Comparison of ENCODE assay signal across 1 cellular context in the genomic region with DNA sequence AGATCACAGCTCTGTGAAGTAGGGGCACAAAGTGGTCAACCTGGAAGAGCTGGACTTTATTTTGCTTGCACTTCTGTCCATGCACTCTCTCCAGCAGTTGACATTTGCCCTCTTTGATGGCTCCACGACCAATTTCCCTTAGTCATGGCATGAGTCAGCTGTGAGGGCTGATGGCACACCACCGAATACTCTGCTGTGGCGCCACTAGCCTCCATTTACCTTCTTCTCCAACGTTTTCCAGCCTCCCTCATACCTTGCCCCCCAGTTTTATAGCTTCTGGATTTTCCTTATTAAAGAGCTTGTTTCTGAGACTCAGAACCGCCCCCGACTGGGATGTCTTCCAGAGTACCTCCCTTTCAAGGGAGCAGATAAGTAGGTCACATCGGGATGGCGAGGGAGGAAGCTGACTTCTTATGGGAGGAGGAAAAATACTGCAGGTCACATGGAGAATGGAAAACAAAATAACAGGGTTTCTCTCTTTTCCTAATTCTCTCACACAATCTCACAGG.
TF ChIP-seq lines count a peak whose summit lies in the region.

No MANE protein-coding gene starts in this region.

TF ChIP-seq in HepG2, 621 proteins besides CTCF, POLR2A, EP300 and RAD21 (continued from another document and continues in another):
- TF ChIP-seq MXI1 (IDR thresholded peaks at IDR 0.05; ENCODE audit: borderline replicate concordance, low read depth, low read length) (peak; percentile 81; the same call in 1 of the 3 replicates), EZH2 (conservative IDR thresholded peaks at IDR 0.05; ENCODE audit: low read depth, low read length) (no peak), CCAR2 (optimal IDR thresholded peaks at IDR 0.05; ENCODE audit: low read depth, low read length) (no peak), NR2F6 (IDR thresholded peaks at IDR 0.05) (peak; percentile 95), NR2F6 (CRISPR knock-in tag; IDR thresholded peaks at IDR 0.05) (peak; percentile 97), ETV5 (CRISPR knock-in tag; IDR thresholded peaks at IDR 0.05; ENCODE audit: borderline replicate concordance) (peak; percentile 27; the same call in 1 of the 2 replicates), ZSCAN21 (CRISPR knock-in tag; IDR thresholded peaks at IDR 0.05; ENCODE audit: borderline replicate concordance) (no peak), U2AF1 (optimal IDR thresholded peaks at IDR 0.05; ENCODE audit: low read depth, low read length) (no peak), ISX (CRISPR knock-in tag; conservative IDR thresholded peaks at IDR 0.05) (no peak), ZNF598 (CRISPR knock-in tag; IDR thresholded peaks at IDR 0.05; ENCODE audit: borderline replicate concordance) (no peak), ZNF761 (CRISPR knock-in tag; conservative IDR thresholded peaks at IDR 0.05) (no peak), REXO4 (CRISPR knock-in tag; IDR thresholded peaks at IDR 0.05; ENCODE audit: borderline replicate concordance) (no peak), RFX3 (CRISPR knock-in tag; IDR thresholded peaks at IDR 0.05) (no peak), ZNF678 (CRISPR knock-in tag; IDR thresholded peaks at IDR 0.05) (no peak), KLF9 (CRISPR knock-in tag; IDR thresholded peaks at IDR 0.05; ENCODE audit: low read depth) (no peak), ARID2 (CRISPR knock-in tag; IDR thresholded peaks at IDR 0.05; ENCODE audit: borderline replicate concordance) (no peak), ZNF24 (IDR thresholded peaks at IDR 0.05) (no peak), HDAC6 (IDR thresholded peaks at IDR 0.05; ENCODE audit: low read depth, low read length) (no peak), AGO2 (optimal IDR thresholded peaks at IDR 0.05; ENCODE audit: low read depth, low read length) (no peak), DPF2 (CRISPR knock-in tag; IDR thresholded peaks at IDR 0.05; ENCODE audit: borderline replicate concordance, low read depth) (no peak), YEATS2 (CRISPR knock-in tag; IDR thresholded peaks at IDR 0.05; ENCODE audit: borderline replicate concordance) (no peak), ZMAT3 (CRISPR knock-in tag; conservative IDR thresholded peaks at IDR 0.05) (no peak), ZNF570 (CRISPR knock-in tag; IDR thresholded peaks at IDR 0.05; ENCODE audit: borderline replicate concordance) (no peak), ZNF878 (CRISPR knock-in tag; IDR thresholded peaks at IDR 0.05) (no peak), TARDBP (CRISPR knock-in tag; IDR thresholded peaks at IDR 0.05) (0 out of 2 replicates have a peak, but pooled peaks have one; percentile 21), ZNF329 (CRISPR knock-in tag; IDR thresholded peaks at IDR 0.05; ENCODE audit: low read depth) (no peak), ZFP90 (CRISPR knock-in tag; IDR thresholded peaks at IDR 0.05; ENCODE audit: borderline replicate concordance) (no peak), NR2F2 (IDR thresholded peaks at IDR 0.05; ENCODE audit: borderline replicate concordance, low read depth) (peak; percentile 84), ZBTB7B (CRISPR knock-in tag; IDR thresholded peaks at IDR 0.05) (no peak), ZSCAN12 (CRISPR knock-in tag; IDR thresholded peaks at IDR 0.05) (no peak), ZNF143 (CRISPR knock-in tag; IDR thresholded peaks at IDR 0.05) (no peak), EED (CRISPR knock-in tag; IDR thresholded peaks at IDR 0.05) (no peak), DNMT1 (CRISPR knock-in tag; IDR thresholded peaks at IDR 0.05) (no peak), ZNF160 (CRISPR knock-in tag; IDR thresholded peaks at IDR 0.05) (0 out of 2 replicates have a peak, but pooled peaks have one; percentile 61)
- TF ChIP-seq, protein P1, sequence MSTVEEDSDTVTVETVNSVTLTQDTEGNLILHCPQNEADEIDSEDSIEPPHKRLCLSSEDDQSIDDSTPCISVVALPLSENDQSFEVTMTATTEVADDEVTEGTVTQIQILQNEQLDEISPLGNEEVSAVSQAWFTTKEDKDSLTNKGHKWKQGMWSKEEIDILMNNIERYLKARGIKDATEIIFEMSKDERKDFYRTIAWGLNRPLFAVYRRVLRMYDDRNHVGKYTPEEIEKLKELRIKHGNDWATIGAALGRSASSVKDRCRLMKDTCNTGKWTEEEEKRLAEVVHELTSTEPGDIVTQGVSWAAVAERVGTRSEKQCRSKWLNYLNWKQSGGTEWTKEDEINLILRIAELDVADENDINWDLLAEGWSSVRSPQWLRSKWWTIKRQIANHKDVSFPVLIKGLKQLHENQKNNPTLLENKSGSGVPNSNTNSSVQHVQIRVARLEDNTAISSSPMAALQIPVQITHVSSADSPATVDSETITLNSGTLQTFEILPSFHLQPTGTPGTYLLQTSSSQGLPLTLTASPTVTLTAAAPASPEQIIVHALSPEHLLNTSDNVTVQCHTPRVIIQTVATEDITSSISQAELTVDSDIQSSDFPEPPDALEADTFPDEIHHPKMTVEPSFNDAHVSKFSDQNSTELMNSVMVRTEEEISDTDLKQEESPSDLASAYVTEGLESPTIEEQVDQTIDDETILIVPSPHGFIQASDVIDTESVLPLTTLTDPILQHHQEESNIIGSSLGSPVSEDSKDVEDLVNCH (CRISPR knock-in tag; IDR thresholded peaks at IDR 0.05) = no peak
- TF ChIP-seq, protein P2, sequence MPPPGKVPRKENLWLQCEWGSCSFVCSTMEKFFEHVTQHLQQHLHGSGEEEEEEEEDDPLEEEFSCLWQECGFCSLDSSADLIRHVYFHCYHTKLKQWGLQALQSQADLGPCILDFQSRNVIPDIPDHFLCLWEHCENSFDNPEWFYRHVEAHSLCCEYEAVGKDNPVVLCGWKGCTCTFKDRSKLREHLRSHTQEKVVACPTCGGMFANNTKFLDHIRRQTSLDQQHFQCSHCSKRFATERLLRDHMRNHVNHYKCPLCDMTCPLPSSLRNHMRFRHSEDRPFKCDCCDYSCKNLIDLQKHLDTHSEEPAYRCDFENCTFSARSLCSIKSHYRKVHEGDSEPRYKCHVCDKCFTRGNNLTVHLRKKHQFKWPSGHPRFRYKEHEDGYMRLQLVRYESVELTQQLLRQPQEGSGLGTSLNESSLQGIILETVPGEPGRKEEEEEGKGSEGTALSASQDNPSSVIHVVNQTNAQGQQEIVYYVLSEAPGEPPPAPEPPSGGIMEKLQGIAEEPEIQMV (CRISPR knock-in tag; IDR thresholded peaks at IDR 0.05; ENCODE audit: low read depth) = no peak
- TF ChIP-seq, protein P3, sequence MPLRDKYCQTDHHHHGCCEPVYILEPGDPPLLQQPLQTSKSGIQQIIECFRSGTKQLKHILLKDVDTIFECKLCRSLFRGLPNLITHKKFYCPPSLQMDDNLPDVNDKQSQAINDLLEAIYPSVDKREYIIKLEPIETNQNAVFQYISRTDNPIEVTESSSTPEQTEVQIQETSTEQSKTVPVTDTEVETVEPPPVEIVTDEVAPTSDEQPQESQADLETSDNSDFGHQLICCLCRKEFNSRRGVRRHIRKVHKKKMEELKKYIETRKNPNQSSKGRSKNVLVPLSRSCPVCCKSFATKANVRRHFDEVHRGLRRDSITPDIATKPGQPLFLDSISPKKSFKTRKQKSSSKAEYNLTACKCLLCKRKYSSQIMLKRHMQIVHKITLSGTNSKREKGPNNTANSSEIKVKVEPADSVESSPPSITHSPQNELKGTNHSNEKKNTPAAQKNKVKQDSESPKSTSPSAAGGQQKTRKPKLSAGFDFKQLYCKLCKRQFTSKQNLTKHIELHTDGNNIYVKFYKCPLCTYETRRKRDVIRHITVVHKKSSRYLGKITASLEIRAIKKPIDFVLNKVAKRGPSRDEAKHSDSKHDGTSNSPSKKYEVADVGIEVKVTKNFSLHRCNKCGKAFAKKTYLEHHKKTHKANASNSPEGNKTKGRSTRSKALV (CRISPR knock-in tag; IDR thresholded peaks at IDR 0.05) = no peak
- TF ChIP-seq, protein P4, sequence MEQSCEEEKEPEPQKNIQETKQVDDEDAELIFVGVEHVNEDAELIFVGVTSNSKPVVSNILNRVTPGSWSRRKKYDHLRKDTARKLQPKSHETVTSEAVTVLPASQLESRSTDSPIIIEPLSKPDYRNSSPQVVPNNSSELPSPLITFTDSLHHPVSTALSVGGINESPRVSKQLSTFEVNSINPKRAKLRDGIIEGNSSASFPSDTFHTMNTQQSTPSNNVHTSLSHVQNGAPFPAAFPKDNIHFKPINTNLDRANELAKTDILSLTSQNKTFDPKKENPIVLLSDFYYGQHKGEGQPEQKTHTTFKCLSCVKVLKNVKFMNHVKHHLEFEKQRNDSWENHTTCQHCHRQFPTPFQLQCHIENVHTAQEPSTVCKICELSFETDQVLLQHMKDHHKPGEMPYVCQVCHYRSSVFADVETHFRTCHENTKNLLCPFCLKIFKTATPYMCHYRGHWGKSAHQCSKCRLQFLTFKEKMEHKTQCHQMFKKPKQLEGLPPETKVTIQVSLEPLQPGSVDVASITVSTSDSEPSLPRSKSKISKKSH (CRISPR knock-in tag; IDR thresholded peaks at IDR 0.05; ENCODE audit: borderline replicate concordance) = no peak
- TF ChIP-seq, protein P5, sequence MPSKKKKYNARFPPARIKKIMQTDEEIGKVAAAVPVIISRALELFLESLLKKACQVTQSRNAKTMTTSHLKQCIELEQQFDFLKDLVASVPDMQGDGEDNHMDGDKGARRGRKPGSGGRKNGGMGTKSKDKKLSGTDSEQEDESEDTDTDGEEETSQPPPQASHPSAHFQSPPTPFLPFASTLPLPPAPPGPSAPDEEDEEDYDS (CRISPR knock-in tag; IDR thresholded peaks at IDR 0.05) = no peak
- TF ChIP-seq, protein P6, sequence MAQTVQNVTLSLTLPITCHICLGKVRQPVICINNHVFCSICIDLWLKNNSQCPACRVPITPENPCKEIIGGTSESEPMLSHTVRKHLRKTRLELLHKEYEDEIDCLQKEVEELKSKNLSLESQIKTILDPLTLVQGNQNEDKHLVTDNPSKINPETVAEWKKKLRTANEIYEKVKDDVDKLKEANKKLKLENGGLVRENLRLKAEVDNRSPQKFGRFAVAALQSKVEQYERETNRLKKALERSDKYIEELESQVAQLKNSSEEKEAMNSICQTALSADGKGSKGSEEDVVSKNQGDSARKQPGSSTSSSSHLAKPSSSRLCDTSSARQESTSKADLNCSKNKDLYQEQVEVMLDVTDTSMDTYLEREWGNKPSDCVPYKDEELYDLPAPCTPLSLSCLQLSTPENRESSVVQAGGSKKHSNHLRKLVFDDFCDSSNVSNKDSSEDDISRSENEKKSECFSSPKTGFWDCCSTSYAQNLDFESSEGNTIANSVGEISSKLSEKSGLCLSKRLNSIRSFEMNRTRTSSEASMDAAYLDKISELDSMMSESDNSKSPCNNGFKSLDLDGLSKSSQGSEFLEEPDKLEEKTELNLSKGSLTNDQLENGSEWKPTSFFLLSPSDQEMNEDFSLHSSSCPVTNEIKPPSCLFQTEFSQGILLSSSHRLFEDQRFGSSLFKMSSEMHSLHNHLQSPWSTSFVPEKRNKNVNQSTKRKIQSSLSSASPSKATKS (CRISPR knock-in tag; IDR thresholded peaks at IDR 0.05) = no peak
- TF ChIP-seq, protein P7, sequence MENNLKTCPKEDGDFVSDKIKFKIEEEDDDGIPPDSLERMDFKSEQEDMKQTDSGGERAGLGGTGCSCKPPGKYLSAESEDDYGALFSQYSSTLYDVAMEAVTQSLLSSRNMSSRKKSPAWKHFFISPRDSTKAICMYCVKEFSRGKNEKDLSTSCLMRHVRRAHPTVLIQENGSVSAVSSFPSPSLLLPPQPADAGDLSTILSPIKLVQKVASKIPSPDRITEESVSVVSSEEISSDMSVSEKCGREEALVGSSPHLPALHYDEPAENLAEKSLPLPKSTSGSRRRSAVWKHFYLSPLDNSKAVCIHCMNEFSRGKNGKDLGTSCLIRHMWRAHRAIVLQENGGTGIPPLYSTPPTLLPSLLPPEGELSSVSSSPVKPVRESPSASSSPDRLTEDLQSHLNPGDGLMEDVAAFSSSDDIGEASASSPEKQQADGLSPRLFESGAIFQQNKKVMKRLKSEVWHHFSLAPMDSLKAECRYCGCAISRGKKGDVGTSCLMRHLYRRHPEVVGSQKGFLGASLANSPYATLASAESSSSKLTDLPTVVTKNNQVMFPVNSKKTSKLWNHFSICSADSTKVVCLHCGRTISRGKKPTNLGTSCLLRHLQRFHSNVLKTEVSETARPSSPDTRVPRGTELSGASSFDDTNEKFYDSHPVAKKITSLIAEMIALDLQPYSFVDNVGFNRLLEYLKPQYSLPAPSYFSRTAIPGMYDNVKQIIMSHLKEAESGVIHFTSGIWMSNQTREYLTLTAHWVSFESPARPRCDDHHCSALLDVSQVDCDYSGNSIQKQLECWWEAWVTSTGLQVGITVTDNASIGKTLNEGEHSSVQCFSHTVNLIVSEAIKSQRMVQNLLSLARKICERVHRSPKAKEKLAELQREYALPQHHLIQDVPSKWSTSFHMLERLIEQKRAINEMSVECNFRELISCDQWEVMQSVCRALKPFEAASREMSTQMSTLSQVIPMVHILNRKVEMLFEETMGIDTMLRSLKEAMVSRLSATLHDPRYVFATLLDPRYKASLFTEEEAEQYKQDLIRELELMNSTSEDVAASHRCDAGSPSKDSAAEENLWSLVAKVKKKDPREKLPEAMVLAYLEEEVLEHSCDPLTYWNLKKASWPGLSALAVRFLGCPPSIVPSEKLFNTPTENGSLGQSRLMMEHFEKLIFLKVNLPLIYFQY (CRISPR knock-in tag; IDR thresholded peaks at IDR 0.05; ENCODE audit: borderline replicate concordance) = no peak; the same call in 1 of the 2 replicates
- TF ChIP-seq, protein P8, sequence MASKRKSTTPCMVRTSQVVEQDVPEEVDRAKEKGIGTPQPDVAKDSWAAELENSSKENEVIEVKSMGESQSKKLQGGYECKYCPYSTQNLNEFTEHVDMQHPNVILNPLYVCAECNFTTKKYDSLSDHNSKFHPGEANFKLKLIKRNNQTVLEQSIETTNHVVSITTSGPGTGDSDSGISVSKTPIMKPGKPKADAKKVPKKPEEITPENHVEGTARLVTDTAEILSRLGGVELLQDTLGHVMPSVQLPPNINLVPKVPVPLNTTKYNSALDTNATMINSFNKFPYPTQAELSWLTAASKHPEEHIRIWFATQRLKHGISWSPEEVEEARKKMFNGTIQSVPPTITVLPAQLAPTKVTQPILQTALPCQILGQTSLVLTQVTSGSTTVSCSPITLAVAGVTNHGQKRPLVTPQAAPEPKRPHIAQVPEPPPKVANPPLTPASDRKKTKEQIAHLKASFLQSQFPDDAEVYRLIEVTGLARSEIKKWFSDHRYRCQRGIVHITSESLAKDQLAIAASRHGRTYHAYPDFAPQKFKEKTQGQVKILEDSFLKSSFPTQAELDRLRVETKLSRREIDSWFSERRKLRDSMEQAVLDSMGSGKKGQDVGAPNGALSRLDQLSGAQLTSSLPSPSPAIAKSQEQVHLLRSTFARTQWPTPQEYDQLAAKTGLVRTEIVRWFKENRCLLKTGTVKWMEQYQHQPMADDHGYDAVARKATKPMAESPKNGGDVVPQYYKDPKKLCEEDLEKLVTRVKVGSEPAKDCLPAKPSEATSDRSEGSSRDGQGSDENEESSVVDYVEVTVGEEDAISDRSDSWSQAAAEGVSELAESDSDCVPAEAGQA (IDR thresholded peaks at IDR 0.05; ENCODE audit: low read depth) = no peak
- TF ChIP-seq, protein P8 (CRISPR knock-in tag; IDR thresholded peaks at IDR 0.05; ENCODE audit: borderline replicate concordance) = no peak
